11 cellular contexts compared by ENCODE assay signal in the genomic region with DNA sequence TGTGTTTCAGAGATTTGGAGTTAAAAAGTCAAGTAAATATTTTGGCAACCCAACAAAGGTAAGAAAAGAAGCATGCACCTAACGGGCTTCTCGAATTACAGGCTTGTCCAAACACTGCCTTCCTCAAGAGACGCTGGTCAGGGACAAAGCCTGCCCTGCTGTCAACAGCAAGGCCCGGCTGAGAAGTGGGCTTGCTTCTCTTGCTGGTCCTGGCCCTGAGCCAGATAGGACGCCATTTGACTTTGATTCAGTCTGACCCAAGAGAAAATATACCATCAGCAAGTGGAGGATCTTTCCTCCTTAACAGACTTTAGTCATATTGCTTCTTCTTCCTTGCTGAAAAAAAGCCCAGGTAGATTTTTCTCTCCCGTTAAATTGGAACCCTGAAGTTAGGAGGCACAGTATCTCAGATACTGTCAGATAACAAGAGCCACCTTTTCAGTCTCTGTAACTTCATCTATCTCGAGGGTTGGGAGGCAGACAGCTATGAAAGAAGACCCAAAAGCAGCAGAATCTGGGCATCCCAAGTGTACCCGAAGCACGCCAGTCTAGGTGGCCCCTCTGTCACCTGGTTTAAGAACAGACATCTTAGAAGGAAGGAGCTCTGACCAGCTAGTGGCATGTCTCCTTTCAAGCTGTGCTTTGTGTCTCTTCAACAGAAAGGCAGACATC. TPM values are rescaled to one million over a fixed set of nuclear protein-coding genes. Genes with fewer than 3 reads are reported as not detected.
A peak's percentile ranks its signal among the peaks of the same experiment; 100 is the strongest.
DNase-seq lines count a peak whose midpoint lies in the region; FAIRE-seq and TF ChIP-seq lines count a peak whose summit lies in the region.
"Had no signal": no experiment of that assay in that cellular context is flagged by ENCODE, and none has a peak within 500 bp of the region (broad histone marks: within the 10 kb centered on the region; RNA-seq: fewer than 3 reads in every experiment).

No MANE protein-coding gene starts in this region.

- no peak for FAIRE-seq in GM12891 (lab: Jason Lieb, UNC)

- no peaks in the 10 kb centered on the region for H3K9me3 Mint-ChIP-seq in brain
- H3K9me3 Mint-ChIP-seq: CD4-positive, alpha-beta T cell; central memory CD8-positive, alpha-beta T cell had no signal

- no peak overlapping the region for H2AFZ ChIP-seq in Loucy (ENCODE audit: low read length)

- H3K56ac ChIP-seq in mesendoderm (ENCODE audit: low read length) = peak overlapping the region; percentile 52

- no peaks in the 10 kb centered on the region for H3F3A ChIP-seq in Loucy (ENCODE audit: low read depth)

- TF ChIP-seq CTCF in C4-2B (conservative IDR thresholded peaks at IDR 0.05) (no peak), Loucy (conservative IDR thresholded peaks at IDR 0.05; ENCODE audit: low read length) (no peak), brain (conservative IDR thresholded peaks at IDR 0.05) (no peak)

- no peaks in the 10 kb centered on the region for H4K20me1 ChIP-seq in Loucy (ENCODE audit: insufficient read depth, low read length, poor library complexity, severe bottlenecking)

- peak overlapping the region; percentile 53 to 98 (median 96) for H3K27ac Mint-ChIP-seq in brain
- H3K27ac Mint-ChIP-seq: CD4-positive, alpha-beta T cell had no signal

- H3K36me3 Mint-ChIP-seq in brain = peaks cover 4% of the 10 kb centered on the region

- no peak overlapping the region for H3K23ac ChIP-seq in mesendoderm (ENCODE audit: low read length)

- H3K79me2 ChIP-seq in Loucy (ENCODE audit: insufficient read depth, low read length) (no peaks in the 10 kb centered on the region), mesendoderm (ENCODE audit: control insufficient read depth, insufficient read depth, low read length) (peaks cover 8% of the 10 kb centered on the region)

- H3K27me3 ChIP-seq in Loucy (ENCODE audit: insufficient read depth, low read length, poor library complexity, severe bottlenecking) = no peaks in the 10 kb centered on the region
- no peaks in the 10 kb centered on the region for H3K27me3 ChIP-seq in mesendoderm (ENCODE audit: insufficient read depth, low read length, poor library complexity)

- H3K4me3 ChIP-seq in Loucy (ENCODE audit: low read length, poor library complexity, severe bottlenecking) = no peak overlapping the region
- no peak overlapping the region for H3K4me3 ChIP-seq in mesendoderm (ENCODE audit: low read length)

- no peaks in the 10 kb centered on the region for H3K9me2 ChIP-seq in Loucy (replicated peaks; ENCODE audit: low read depth, low read length)

- TF ChIP-seq POLR2A in GM12891 (IDR thresholded peaks at IDR 0.05; ENCODE audit: low read depth, low read length) = no peak

- H3K9ac ChIP-seq in Loucy (ENCODE audit: low read depth, low read length, poor library complexity, severe bottlenecking) (no peak overlapping the region), mesendoderm (ENCODE audit: low read length) (peak overlapping the region; percentile 50)

- no CpG with 5 or more reads among the region's 9 CpGs for WGBS in mesendoderm (ENCODE audit: extremely low coverage, insufficient coverage, low lambda C conversion rate)

- H3K4me1 Mint-ChIP-seq in brain = peaks cover 70% of the 10 kb centered on the region
- H3K4me1 Mint-ChIP-seq: central memory CD8-positive, alpha-beta T cell had no signal

- H3K27ac ChIP-seq in C4-2B (peak overlapping the region; percentile 40), mesendoderm (ENCODE audit: low read depth, low read length) (peak overlapping the region; percentile 97)

- H3K27me3 Mint-ChIP-seq in brain = no peaks in the 10 kb centered on the region
- H3K27me3 Mint-ChIP-seq: central memory CD8-positive, alpha-beta T cell had no signal

- no peak overlapping the region for H3K4ac ChIP-seq in mesendoderm (ENCODE audit: low read depth, low read length)

- peaks cover 8% of the 10 kb centered on the region for H3K79me1 ChIP-seq in mesendoderm (ENCODE audit: low read length)

- H3K4me1 ChIP-seq in Loucy (ENCODE audit: insufficient read depth, low read length, poor library complexity, severe bottlenecking) = peaks cover 15% of the 10 kb centered on the region
- peaks cover 23% of the 10 kb centered on the region for H3K4me1 ChIP-seq in mesendoderm (ENCODE audit: control insufficient read depth, low read depth, low read length)

- H2BK15ac ChIP-seq in mesendoderm (replicated peaks; ENCODE audit: low read depth) = no peak overlapping the region

- no peak overlapping the region for H4K5ac ChIP-seq in mesendoderm (ENCODE audit: low read length)

- H4K8ac ChIP-seq in mesendoderm (ENCODE audit: low read depth, low read length) = no peak overlapping the region

- peak overlapping the region; percentile 86 for H2BK5ac ChIP-seq in mesendoderm (ENCODE audit: low read length)

- no peaks in the 10 kb centered on the region for H3K9me3 ChIP-seq in Loucy (ENCODE audit: insufficient read depth, low read depth, low read length)

- H3K4me2 ChIP-seq in Loucy (ENCODE audit: low read depth, low read length, poor library complexity, severe bottlenecking) (peak overlapping the region; percentile 57), mesendoderm (ENCODE audit: low read length) (peak overlapping the region; percentile 60)

- H3K18ac ChIP-seq in mesendoderm (ENCODE audit: low read length) = peak overlapping the region; percentile 52

- peak overlapping the region; percentile 48 for H2BK120ac ChIP-seq in mesendoderm (ENCODE audit: low read depth, low read length)

- H3K36me3 ChIP-seq in Loucy (ENCODE audit: insufficient read depth, low read length) (no peaks in the 10 kb centered on the region), mesendoderm (ENCODE audit: control insufficient read depth, insufficient read depth, low read length) (no peaks in the 10 kb centered on the region)

- DNase-seq in mesendoderm = peak; percentile 76
- DNase-seq in GM12891 (ENCODE audit: insufficient read length, low spot score) = no peak
- no peak for DNase-seq in 8988T
- DNase-seq in effector CD4-positive, alpha-beta T cell = no peak
- no peak for DNase-seq in NOMO-1 (lab: John Stamatoyannopoulos, UW; ENCODE audit: unreplicated experiment in 2 of 2)
- DNase-seq: CD4-positive, alpha-beta T cell; T-helper 2 cell had no signal

- peak overlapping the region; percentile 29 to 79 (median 68) for H3K4me3 Mint-ChIP-seq in brain
- H3K4me3 Mint-ChIP-seq: CD4-positive, alpha-beta T cell; central memory CD8-positive, alpha-beta T cell had no signal

- H2AK5ac ChIP-seq in mesendoderm (ENCODE audit: low read length) = peak overlapping the region; percentile 93

TF ChIP-seq in GM12891, 5 proteins besides CTCF, POLR2A, EP300 and RAD21:
- TF ChIP-seq POLR2AphosphoS5 (IDR thresholded peaks at IDR 0.05; ENCODE audit: low read depth, low read length) = no peak
- TF ChIP-seq SPI1 (IDR thresholded peaks at IDR 0.05; ENCODE audit: low read depth, low read length) = no peak
- TF ChIP-seq POU2F2 (IDR thresholded peaks at IDR 0.05; ENCODE audit: low read depth, low read length) = no peak
- TF ChIP-seq PAX5 (IDR thresholded peaks at IDR 0.05; ENCODE audit: insufficient read depth, low read length, severe bottlenecking) = no peak
TF ChIP-seq in GM12891: peak in this region for 0.

RNA-seq across cellular contexts. Expression of gene C22orf31, which starts 57.5 kb away (rescaled TPM):
- 0.36 TPM for polyA plus RNA-seq in brain (ENCODE audit: insufficient read depth, low read depth, low replicate concordance)
- not detected for polyA plus RNA-seq in mesendoderm (2013, experiment 1 of 2)
- polyA plus RNA-seq in mesendoderm (2013, experiment 2 of 2) = not detected
- polyA plus RNA-seq in GM12891 (2012; ENCODE audit: low read depth, missing spikeins) = not detected
